In genomic region chr1:18789246-18789645, GRCh38 we compare ENCODE assay signal across 9 cellular contexts.
"Had no signal": no experiment of that assay in that cellular context is flagged by ENCODE, and none has a peak within 500 bp of the region (broad histone marks: within the 10 kb centered on the region; RNA-seq: fewer than 3 reads in every experiment).

No MANE protein-coding gene starts in this region.

- H3K9me3 ChIP-seq: HAP-1 had no signal

- H3K36me3 ChIP-seq: HAP-1 had no signal

- H2AFZ ChIP-seq: GM23248, GM23338 had no signal

- H3K27ac Mint-ChIP-seq: GM23338, H9, HFFc6 had no signal

- H3K9me3 Mint-ChIP-seq: GM23338, HFFc6 had no signal

- H3K9ac ChIP-seq: GM23248 had no signal

- H3K4me3 ChIP-seq: GM23248, GM23338, HAP-1 had no signal

- H3K27ac ChIP-seq: GM23248 had no signal

- H3K4me3 Mint-ChIP-seq: GM23338, H9, HFFc6 had no signal

- ATAC-seq: GM23338, HCT116 had no signal

- H3K4me2 ChIP-seq: GM23338 had no signal

- H3K4me1 ChIP-seq: HAP-1 had no signal

- DNase-seq: GM23248, GOT3, H7, H9, HCEC 1CT, HFFc6 had no signal
